2 cellular contexts compared by ENCODE assay signal in genomic region chr5:75461679-75462078, GRCh38.
TF ChIP-seq lines count a peak whose summit lies in the region.

No MANE protein-coding gene starts in this region.

TF ChIP-seq in IMR-90, 13 proteins besides CTCF, POLR2A, EP300 and RAD21:
- TF ChIP-seq NFE2L2 (IDR thresholded peaks at IDR 0.05; ENCODE audit: low read depth, low read length) (no peak), CEBPB (IDR thresholded peaks at IDR 0.05; ENCODE audit: low read depth, low read length) (peak; percentile 92), MAFK (IDR thresholded peaks at IDR 0.05; ENCODE audit: low read depth, low read length) (no peak)
TF ChIP-seq in IMR-90: peak in this region for 1.

TF ChIP-seq in HepG2, 621 proteins besides CTCF, POLR2A, EP300 and RAD21:
- TF ChIP-seq CEBPB (IDR thresholded peaks at IDR 0.05; ENCODE audit: borderline replicate concordance, low read depth, low read length) (peak; percentile 22; the same call in 1 of the 2 replicates), FIP1L1 (IDR thresholded peaks at IDR 0.05; ENCODE audit: borderline replicate concordance, insufficient read depth, low read depth, low read length) (no peak)
